8 cellular contexts compared by ENCODE assay signal in the genomic region with DNA sequence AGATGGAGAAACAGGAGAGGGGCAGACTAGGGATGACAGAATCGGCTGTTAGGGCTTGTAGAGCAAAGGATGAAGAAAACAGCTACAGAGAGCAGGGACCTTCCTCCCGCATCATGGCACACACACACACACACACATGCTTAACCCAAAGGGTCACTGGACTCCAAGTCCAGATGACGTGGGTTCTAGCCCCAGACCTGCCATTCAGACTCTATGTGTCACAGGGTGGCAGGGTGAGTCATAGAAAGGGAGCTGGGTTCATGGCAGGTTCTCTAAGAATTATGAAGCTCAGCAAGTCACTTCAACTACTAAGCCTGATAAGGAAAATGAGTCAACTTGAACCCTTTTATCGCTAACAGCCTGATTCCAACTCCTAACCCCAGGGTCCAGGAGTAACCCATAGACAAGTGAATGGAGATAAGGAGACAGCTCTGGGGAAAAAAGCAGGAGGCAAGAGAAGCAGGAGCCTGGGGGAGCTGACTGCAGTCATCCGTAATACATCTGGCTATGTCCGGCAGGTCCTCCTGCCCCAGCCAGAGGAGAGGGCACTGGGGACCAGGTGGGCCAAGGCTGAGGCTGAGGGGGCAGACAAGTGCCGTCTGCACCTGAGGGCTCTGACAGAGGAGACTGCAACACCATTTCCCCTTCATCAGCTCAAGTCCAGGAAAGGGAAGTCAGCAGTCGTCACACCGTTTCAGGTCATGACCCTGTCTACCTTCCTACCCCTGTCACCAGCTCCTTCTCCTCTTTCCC. TPM values are rescaled to one million over a fixed set of nuclear protein-coding genes. Genes with fewer than 3 reads are reported as not detected.
DNase-seq lines count a peak whose midpoint lies in the region; ATAC-seq and TF ChIP-seq lines count a peak whose summit lies in the region.

No MANE protein-coding gene starts in this region.

- H4K20me1 ChIP-seq in MM.1S (ENCODE audit: insufficient read depth, low read length): no peaks in the 10 kb centered on the region

- H3K9me2 ChIP-seq in MM.1S (replicated peaks; ENCODE audit: insufficient read depth, low read length): no peaks in the 10 kb centered on the region

- H3K27me3 ChIP-seq in MM.1S (replicated peaks; ENCODE audit: insufficient read depth, low read length) (no peaks in the 10 kb centered on the region), upper lobe of left lung (no peaks in the 10 kb centered on the region)

- ATAC-seq in upper lobe of left lung (ENCODE audit: low FRiP score in 2 of 2) (peak in 1 of 2 donors; percentile 26), GM21737 (IDR thresholded peaks at IDR 0.05; ENCODE audit: unreplicated experiment) (no peak)

- H3K9ac ChIP-seq in MM.1S (ENCODE audit: low read length): no peak overlapping the region

- H3K36me3 ChIP-seq in MM.1S (replicated peaks; ENCODE audit: insufficient read depth, low read length) (no peaks in the 10 kb centered on the region), upper lobe of left lung (peaks cover 3 to 19% (median 3%) of the 10 kb centered on the region in 4 donors)

- DNase-seq in AG20443 (ENCODE audit: low spot score) (peak; percentile 79), MM.1S (no peak), amniotic stem cell (lab: John Stamatoyannopoulos, UW) (peak; percentile 77), kidney tubule cell (ENCODE audit: low spot score) (peak; percentile 95), upper lobe of left lung (peak in 1 of 2 donors; percentile 79), iPS-NIHi7 (ENCODE audit: extremely low spot score) (no peak), NCI-H2227 (lab: John Stamatoyannopoulos, UW; ENCODE audit: unreplicated experiment) (no peak)

- no peak overlapping the region for H3K27ac ChIP-seq in MM.1S (ENCODE audit: low read length)
- peak overlapping the region; percentile 76 to 93 (median 84) for H3K27ac ChIP-seq in upper lobe of left lung

- H3K4me2 ChIP-seq in MM.1S (ENCODE audit: low read depth, low read length): no peak overlapping the region

- no peak for TF ChIP-seq CTCF in MM.1S (IDR thresholded peaks at IDR 0.05; ENCODE audit: low read length)
- TF ChIP-seq CTCF in upper lobe of left lung (IDR thresholded peaks at IDR 0.05): no peak

- 60 to 63% methylated on average over 8 to 9 of the region's 9 CpGs for WGBS in upper lobe of left lung, 2 donors

- H3K4me3 ChIP-seq in MM.1S (ENCODE audit: low read length) (no peak overlapping the region), upper lobe of left lung (no peak overlapping the region)

- H3K9me3 ChIP-seq in MM.1S (replicated peaks; ENCODE audit: insufficient read depth, low read length) (no peaks in the 10 kb centered on the region), upper lobe of left lung (no peaks in the 10 kb centered on the region)

- 0 out of 2 replicates have a peak overlapping the region, but pooled peaks have one; percentile 22 for H2AFZ ChIP-seq in MM.1S (ENCODE audit: low read length)

- TF ChIP-seq EP300 in upper lobe of left lung (IDR thresholded peaks at IDR 0.05): peak in 1 of 4 donors; percentile 27

- peak in 1 of 4 donors; percentile 18 for TF ChIP-seq POLR2A in upper lobe of left lung (IDR thresholded peaks at IDR 0.05)

- H3K79me2 ChIP-seq in MM.1S (ENCODE audit: low read length): peaks cover 24% of the 10 kb centered on the region

- no peaks in the 10 kb centered on the region for H3F3A ChIP-seq in MM.1S (ENCODE audit: insufficient read depth, low read length)

- H3K4me1 ChIP-seq in MM.1S (ENCODE audit: low read length) (peaks cover 21% of the 10 kb centered on the region), upper lobe of left lung (peaks cover 53 to 59% (median 57%) of the 10 kb centered on the region in 4 donors)

RNA-seq across cellular contexts. Expression of a gene that starts 3.6 kb away (rescaled TPM):
- total RNA-seq in upper lobe of left lung: 100 to 1,000 TPM; 140 to 425 (median 202) TPM

RNA-seq across cellular contexts. Expression of a gene that starts 29.9 kb away (rescaled TPM):
- 100 to 1,000 TPM; 153 to 594 (median 346) TPM for total RNA-seq in upper lobe of left lung

RNA-seq across cellular contexts. Expression of a gene that starts 35.0 kb away (rescaled TPM):
- 1 to 10 TPM in 5 of 6 donors, not detected in 1; 1.1 to 4.8 (median 2.1) TPM for total RNA-seq in upper lobe of left lung

RNA-seq across cellular contexts. Expression of a gene that starts 38.5 kb away (rescaled TPM):
- 100 to 1,000 TPM in 5 of 6 donors, 10 to 100 TPM in 1; 84.9 to 207 (median 150) TPM for total RNA-seq in upper lobe of left lung

Comparison
In these comparisons a context has a peak if more than half of its experiments do, and no peak if none do; other contexts are left out.
1. DNase-seq: peak in AG20443 (single experiment), amniotic stem cell (single experiment) and kidney tubule cell (single experiment); none in MM.1S (single experiment), iPS-NIHi7 (single experiment) and NCI-H2227 (single experiment).